6 cellular contexts compared by ENCODE assay signal in the genomic region with DNA sequence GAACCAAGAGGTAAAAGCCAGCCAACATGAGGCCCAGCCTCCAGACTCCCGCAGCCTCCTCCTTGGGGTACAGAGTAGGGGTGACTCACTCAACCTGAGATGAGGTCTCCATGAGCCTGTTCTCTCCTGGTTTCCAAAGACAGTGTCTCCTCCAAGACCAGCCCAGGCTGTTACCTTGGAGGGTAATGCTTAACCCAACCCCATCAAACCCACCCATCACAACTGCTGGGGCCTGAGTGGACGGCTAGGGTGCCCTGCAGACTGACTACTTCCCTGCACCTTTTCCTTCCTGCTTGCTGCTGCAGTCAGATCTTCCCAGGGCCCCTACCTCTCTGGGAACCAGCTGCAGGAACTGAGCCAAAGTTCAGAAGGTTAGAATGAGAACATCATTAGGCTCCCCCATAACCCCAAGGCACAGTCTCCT. TPM values are rescaled to one million over a fixed set of nuclear protein-coding genes. Genes with fewer than 3 reads are reported as not detected.
DNase-seq lines count a peak whose midpoint lies in the region; ATAC-seq and TF ChIP-seq lines count a peak whose summit lies in the region.

No MANE protein-coding gene starts in this region.

- H3K4me1 Mint-ChIP-seq in activated naive CD8-positive, alpha-beta T cell treated with anti-CD3 and anti-CD28 coated beads, Interleukin-2, amount 10 ng/mL, durations not matched to agents 7 days and 5 days: peaks cover 23% of the 10 kb centered on the region
- H3K4me1 Mint-ChIP-seq in activated naive CD8-positive, alpha-beta T cell treated with anti-CD3 and anti-CD28 coated beads for 36 hours: peaks cover 25% of the 10 kb centered on the region
- peaks cover 29% of the 10 kb centered on the region for H3K4me1 Mint-ChIP-seq in chondrocyte (ENCODE audit: low read depth)

- WGBS in transverse colon (ENCODE audit: low coverage in 1 of 2), 2 donors: 25% methylated on average over 1 of the region's 2 CpGs; no CpG with 5 or more reads in 1 of the 2 donors

- no peaks in the 10 kb centered on the region for H3K27me3 ChIP-seq in transverse colon

- H3K27me3 Mint-ChIP-seq in activated naive CD8-positive, alpha-beta T cell treated with anti-CD3 and anti-CD28 coated beads, Interleukin-2, amount 10 ng/mL, durations not matched to agents 7 days and 5 days: no peaks in the 10 kb centered on the region
- H3K27me3 Mint-ChIP-seq in activated naive CD8-positive, alpha-beta T cell treated with anti-CD3 and anti-CD28 coated beads for 36 hours: no peaks in the 10 kb centered on the region
- no peaks in the 10 kb centered on the region for H3K27me3 Mint-ChIP-seq in chondrocyte (ENCODE audit: low read depth)

- peak overlapping the region; percentile 5 to 52 (median 28) for H3K27ac ChIP-seq in transverse colon

- H3K4me3 ChIP-seq in transverse colon: no peak overlapping the region

- POLR2A ChIA-PET in activated naive CD8-positive, alpha-beta T cell treated with anti-CD3 and anti-CD28 coated beads, Interleukin-2, amount 10 ng/mL, durations not matched to agents 7 days and 5 days (lab: Charles Lee): interaction anchor here (0.5 to 18.0 kb wide), 10 partner anchors 21 to 1011 kb away, joined by 3 to 216 read pairs (median 6); a partner anchor contains a TSS

- DNase-seq in activated naive CD8-positive, alpha-beta T cell treated with anti-CD3 and anti-CD28 coated beads, Interleukin-2, amount 10 ng/mL, durations not matched to agents 7 days and 5 days: no peak
- no peak for DNase-seq in activated naive CD8-positive, alpha-beta T cell treated with anti-CD3 and anti-CD28 coated beads for 36 hours
- DNase-seq in chondrocyte (ENCODE audit: low spot score): no peak
- no peak for DNase-seq in transverse colon
- no peak for DNase-seq in NCI-H146 (lab: John Stamatoyannopoulos, UW)
- DNase-seq in OCI-M1 (lab: John Stamatoyannopoulos, UW): no peak

- H3K36me3 Mint-ChIP-seq in activated naive CD8-positive, alpha-beta T cell treated with anti-CD3 and anti-CD28 coated beads, Interleukin-2, amount 10 ng/mL, durations not matched to agents 7 days and 5 days: peaks cover 10% of the 10 kb centered on the region
- peaks cover 2% of the 10 kb centered on the region for H3K36me3 Mint-ChIP-seq in activated naive CD8-positive, alpha-beta T cell treated with anti-CD3 and anti-CD28 coated beads for 36 hours
- peaks cover 12% of the 10 kb centered on the region for H3K36me3 Mint-ChIP-seq in chondrocyte (ENCODE audit: low read depth)

- TF ChIP-seq POLR2A in transverse colon (IDR thresholded peaks at IDR 0.05): no peak

- no peaks in the 10 kb centered on the region for H3K9me3 ChIP-seq in transverse colon

- no peak for TF ChIP-seq EP300 in transverse colon (IDR thresholded peaks at IDR 0.05; ENCODE audit: low read depth)

- ATAC-seq in activated naive CD8-positive, alpha-beta T cell treated with anti-CD3 and anti-CD28 coated beads, Interleukin-2, amount 10 ng/mL, durations not matched to agents 7 days and 5 days (ENCODE audit: low read depth): no peak

- no peak for TF ChIP-seq CTCF in chondrocyte (IDR thresholded peaks at IDR 0.05)
- no peak for TF ChIP-seq CTCF in transverse colon (IDR thresholded peaks at IDR 0.05)

- in situ Hi-C loops in transverse colon (cut with MboI; ENCODE audit: low pct_ligation_motif_present in 1 of 4, low pct_unique_long_range_greater_than_20kb in 1 of 4, low sequenced_read_pairs in 3 of 4): loop anchor here in 3 of 4 donors (5.0 to 25.0 kb wide), 3 partner anchors 39 to 106 kb away; no protein-coding TSS in a partner anchor

- no peak overlapping the region for H3K4me3 Mint-ChIP-seq in activated naive CD8-positive, alpha-beta T cell treated with anti-CD3 and anti-CD28 coated beads, Interleukin-2, amount 10 ng/mL, durations not matched to agents 7 days and 5 days
- no peak overlapping the region for H3K4me3 Mint-ChIP-seq in activated naive CD8-positive, alpha-beta T cell treated with anti-CD3 and anti-CD28 coated beads for 36 hours
- H3K4me3 Mint-ChIP-seq in chondrocyte (ENCODE audit: unreplicated experiment): no peak overlapping the region

- no peaks in the 10 kb centered on the region for H3K9me3 Mint-ChIP-seq in activated naive CD8-positive, alpha-beta T cell treated with anti-CD3 and anti-CD28 coated beads, Interleukin-2, amount 10 ng/mL, durations not matched to agents 7 days and 5 days
- H3K9me3 Mint-ChIP-seq in activated naive CD8-positive, alpha-beta T cell treated with anti-CD3 and anti-CD28 coated beads for 36 hours: no peaks in the 10 kb centered on the region
- no peaks in the 10 kb centered on the region for H3K9me3 Mint-ChIP-seq in chondrocyte (ENCODE audit: low read depth)

- H3K36me3 ChIP-seq in transverse colon: no peaks in the 10 kb centered on the region

- peaks cover 13 to 52% (median 34%) of the 10 kb centered on the region in 4 donors for H3K4me1 ChIP-seq in transverse colon

- intact Hi-C loops in transverse colon (cut with DNase I; ENCODE audit: low total_unique reads): no loop called here

- H3K27ac Mint-ChIP-seq in activated naive CD8-positive, alpha-beta T cell treated with anti-CD3 and anti-CD28 coated beads, Interleukin-2, amount 10 ng/mL, durations not matched to agents 7 days and 5 days: peak overlapping the region; percentile 68
- no peak overlapping the region for H3K27ac Mint-ChIP-seq in activated naive CD8-positive, alpha-beta T cell treated with anti-CD3 and anti-CD28 coated beads for 36 hours
- H3K27ac Mint-ChIP-seq in chondrocyte (ENCODE audit: unreplicated experiment): peak overlapping the region; percentile 84

RNA-seq across cellular contexts. Expression of a gene that starts 5.1 kb away (rescaled TPM):
- 10 to 100 TPM; 42.8 to 50.4 TPM for total RNA-seq in activated naive CD8-positive, alpha-beta T cell treated with anti-CD3 and anti-CD28 coated beads, Interleukin-2, amount 10 ng/mL, durations not matched to agents 7 days and 5 days
- 10 to 100 TPM; 50.0 to 50.8 TPM for total RNA-seq in activated naive CD8-positive, alpha-beta T cell treated with anti-CD3 and anti-CD28 coated beads for 36 hours
- 12.1 to 18.7 TPM (median 12.8 TPM) in 3 replicates for total RNA-seq in chondrocyte
- 100 to 1,000 TPM in 1 of 4 donors, 10 to 100 TPM in 3; 44.1 to 143 (median 57.2) TPM for total RNA-seq in transverse colon

RNA-seq across cellular contexts. Expression of a gene that starts 5.6 kb away (rescaled TPM):
- 1,000 to 10,000 TPM; 1,082 to 1,187 TPM for total RNA-seq in activated naive CD8-positive, alpha-beta T cell treated with anti-CD3 and anti-CD28 coated beads, Interleukin-2, amount 10 ng/mL, durations not matched to agents 7 days and 5 days
- 100 to 1,000 TPM; 166 to 171 TPM for total RNA-seq in activated naive CD8-positive, alpha-beta T cell treated with anti-CD3 and anti-CD28 coated beads for 36 hours
- total RNA-seq in chondrocyte (1,066 to 2,807 TPM (median 2,760 TPM) in 3 replicates), transverse colon (100 to 1,000 TPM; 196 to 558 (median 224) TPM)

RNA-seq across cellular contexts. Expression of a gene that starts 15.8 kb away (rescaled TPM):
- 10 to 100 TPM; 41.4 to 44.4 TPM for total RNA-seq in activated naive CD8-positive, alpha-beta T cell treated with anti-CD3 and anti-CD28 coated beads, Interleukin-2, amount 10 ng/mL, durations not matched to agents 7 days and 5 days
- 10 to 100 TPM; 19.7 to 20.8 TPM for total RNA-seq in activated naive CD8-positive, alpha-beta T cell treated with anti-CD3 and anti-CD28 coated beads for 36 hours
- 47.9 to 49.8 TPM (median 49.5 TPM) in 3 replicates for total RNA-seq in chondrocyte
- 100 to 1,000 TPM; 121 to 265 (median 129) TPM for total RNA-seq in transverse colon

RNA-seq across cellular contexts. Expression of a gene that starts 22.5 kb away (rescaled TPM):
- 10 to 100 TPM; 16.4 to 16.6 TPM for total RNA-seq in activated naive CD8-positive, alpha-beta T cell treated with anti-CD3 and anti-CD28 coated beads, Interleukin-2, amount 10 ng/mL, durations not matched to agents 7 days and 5 days
- total RNA-seq in activated naive CD8-positive, alpha-beta T cell treated with anti-CD3 and anti-CD28 coated beads for 36 hours: 10 to 100 TPM; 41.4 to 42.5 TPM
- 14.8 to 17.2 TPM (median 15.2 TPM) in 3 replicates for total RNA-seq in chondrocyte
- 100 to 1,000 TPM in 1 of 4 donors, 10 to 100 TPM in 3; 28.9 to 126 (median 50.7) TPM for total RNA-seq in transverse colon

RNA-seq across cellular contexts. Expression of a gene that starts 41.5 kb away (rescaled TPM):
- 100 to 1,000 TPM; 157 to 169 TPM for total RNA-seq in activated naive CD8-positive, alpha-beta T cell treated with anti-CD3 and anti-CD28 coated beads, Interleukin-2, amount 10 ng/mL, durations not matched to agents 7 days and 5 days
- total RNA-seq in activated naive CD8-positive, alpha-beta T cell treated with anti-CD3 and anti-CD28 coated beads for 36 hours: 100 to 1,000 TPM in 1 of 2 experiments, 10 to 100 TPM in 1; 90.8 to 103 TPM
- total RNA-seq in chondrocyte (1.6 to 2.7 TPM (median 2.4 TPM) in 3 replicates), transverse colon (100 to 1,000 TPM in 2 of 4 donors, 10 to 100 TPM in 2; 53.1 to 158 (median 84.7) TPM)
